In the genomic region with DNA sequence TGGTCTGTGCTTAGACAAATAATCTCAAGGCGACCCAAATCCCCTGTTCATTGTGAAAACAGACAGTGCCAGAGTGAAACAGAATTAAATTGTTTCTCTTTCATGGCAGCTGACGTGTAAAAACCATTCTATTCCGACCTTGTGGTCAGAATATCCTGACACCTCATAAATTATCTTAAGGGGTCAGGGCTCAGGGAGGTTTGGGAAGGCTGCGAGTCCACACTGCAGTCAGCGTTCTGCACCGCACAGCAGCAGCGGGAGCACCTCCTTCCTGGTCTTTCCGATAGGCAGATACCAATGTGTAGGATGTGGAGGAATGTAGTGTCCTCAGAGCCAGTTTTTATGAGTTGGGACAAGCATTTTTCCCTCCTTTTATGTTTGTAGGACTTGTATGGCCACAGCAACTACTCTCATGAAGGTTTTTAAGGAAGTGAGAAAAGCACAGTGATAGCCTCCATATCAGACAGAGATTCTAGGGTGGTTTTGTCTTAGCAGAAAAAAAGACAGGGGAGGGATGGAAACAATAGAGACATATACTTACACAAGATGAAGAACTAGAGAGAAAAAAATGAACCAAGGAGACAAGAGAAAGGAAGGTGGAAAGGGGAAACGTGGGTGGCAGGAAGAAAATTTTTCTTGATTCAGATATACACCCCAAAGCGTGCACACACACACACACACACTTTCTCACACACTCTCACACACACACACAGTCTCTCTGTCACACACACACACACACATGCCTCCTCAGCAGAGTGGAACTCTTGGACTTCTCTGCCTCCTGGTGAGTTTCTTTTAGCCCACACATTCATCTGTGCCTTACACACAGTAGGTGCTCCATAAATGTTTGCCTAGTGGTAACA, we compare ENCODE assay signal across 1 cellular context.
TF ChIP-seq lines count a peak whose summit lies in the region.

No MANE protein-coding gene starts in this region.

TF ChIP-seq in GM12878, 131 proteins besides CTCF, POLR2A, EP300 and RAD21 (continued from another document):
- TF ChIP-seq, protein P1, sequence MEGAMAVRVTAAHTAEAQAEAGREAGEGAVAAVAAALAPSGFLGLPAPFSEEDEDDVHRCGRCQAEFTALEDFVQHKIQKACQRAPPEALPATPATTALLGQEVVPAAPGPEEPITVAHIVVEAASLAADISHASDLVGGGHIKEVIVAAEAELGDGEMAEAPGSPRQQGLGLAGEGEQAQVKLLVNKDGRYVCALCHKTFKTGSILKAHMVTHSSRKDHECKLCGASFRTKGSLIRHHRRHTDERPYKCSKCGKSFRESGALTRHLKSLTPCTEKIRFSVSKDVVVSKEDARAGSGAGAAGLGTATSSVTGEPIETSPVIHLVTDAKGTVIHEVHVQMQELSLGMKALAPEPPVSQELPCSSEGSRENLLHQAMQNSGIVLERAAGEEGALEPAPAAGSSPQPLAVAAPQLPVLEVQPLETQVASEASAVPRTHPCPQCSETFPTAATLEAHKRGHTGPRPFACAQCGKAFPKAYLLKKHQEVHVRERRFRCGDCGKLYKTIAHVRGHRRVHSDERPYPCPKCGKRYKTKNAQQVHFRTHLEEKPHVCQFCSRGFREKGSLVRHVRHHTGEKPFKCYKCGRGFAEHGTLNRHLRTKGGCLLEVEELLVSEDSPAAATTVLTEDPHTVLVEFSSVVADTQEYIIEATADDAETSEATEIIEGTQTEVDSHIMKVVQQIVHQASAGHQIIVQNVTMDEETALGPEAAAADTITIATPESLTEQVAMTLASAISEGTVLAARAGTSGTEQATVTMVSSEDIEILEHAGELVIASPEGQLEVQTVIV (IDR thresholded peaks at IDR 0.05; ENCODE audit: borderline replicate concordance, partially characterized antibody): peak; percentile 18
- TF ChIP-seq NBN (IDR thresholded peaks at IDR 0.05): peak; percentile 89; the same call in 1 of the 2 replicates
- TF ChIP-seq RUNX3 (IDR thresholded peaks at IDR 0.05; ENCODE audit: low read length): 0 out of 2 replicates have a peak, but pooled peaks have one; percentile 32
- TF ChIP-seq YBX1 (IDR thresholded peaks at IDR 0.05): 0 out of 2 replicates have a peak, but pooled peaks have one; percentile 10
